9 cellular contexts compared by ENCODE assay signal in the genomic region with DNA sequence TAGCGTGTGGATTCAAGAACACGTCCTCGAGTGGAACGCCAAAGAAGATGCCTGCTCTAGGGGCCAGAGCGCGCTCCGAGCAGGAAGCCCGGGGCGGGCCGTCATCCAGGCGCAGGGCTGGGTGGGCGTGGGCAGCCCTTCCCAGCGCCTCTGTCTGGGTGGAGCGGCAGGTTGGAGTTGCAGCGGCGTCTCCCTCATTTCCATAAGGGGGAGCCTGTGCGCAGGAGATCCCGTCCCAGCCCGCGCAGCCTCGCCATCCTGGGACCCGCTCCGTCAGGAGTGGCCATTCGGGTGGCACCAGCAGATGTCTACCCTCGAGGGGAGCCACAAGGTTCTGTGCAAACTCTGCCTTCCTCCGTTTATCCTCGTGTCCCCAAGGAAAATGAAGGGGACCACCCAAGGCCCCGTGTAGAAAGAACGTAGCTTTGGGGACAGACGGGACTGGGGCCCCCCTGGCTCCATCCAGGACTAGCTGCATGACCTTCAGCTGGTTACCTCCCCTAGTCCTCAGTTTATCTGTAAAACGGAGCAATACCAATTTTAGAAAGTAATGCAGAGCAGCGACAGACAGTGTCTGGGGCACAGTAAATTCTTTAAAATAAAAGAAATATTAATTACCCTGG.
DNase-seq lines count a peak whose midpoint lies in the region; ATAC-seq, FAIRE-seq and TF ChIP-seq lines count a peak whose summit lies in the region.
"Had no signal": no experiment of that assay in that cellular context is flagged by ENCODE, and none has a peak within 500 bp of the region (broad histone marks: within the 10 kb centered on the region; RNA-seq: fewer than 3 reads in every experiment).

No MANE protein-coding gene starts in this region.

- no peaks in the 10 kb centered on the region for H3K9me3 ChIP-seq in pancreas

- peaks cover 0 to 3% (median 0%) of the 10 kb centered on the region in 3 donors for H3K4me1 ChIP-seq in pancreas

- WGBS in pancreas, 2 donors = 8% methylated on average over 32 of the region's 32 CpGs

- no peaks in the 10 kb centered on the region for H3K27me3 ChIP-seq in pancreas

- no peak for FAIRE-seq in pancreas (lab: Jason Lieb, UNC)
- FAIRE-seq: GM18507 had no signal

- peak in 2 of 4 donors; percentile 11 to 18 for TF ChIP-seq CTCF in pancreas (IDR thresholded peaks at IDR 0.05)

- peak; percentile 50 for DNase-seq in stimulated activated CD4-positive, alpha-beta T cell treated with anti-CD3 and anti-CD28 coated beads, Interleukin-15, amount 100 ng/mL, for 24 hours
- no peak for DNase-seq in stimulated activated CD4-positive, alpha-beta T cell treated with anti-CD3 and anti-CD28 coated beads, Interleukin-12 subunit alpha, Interleukin-12 subunit beta, amount 100 ng/mL, for 4 hours
- DNase-seq in RKO (ENCODE audit: low spot score) = peak; percentile 70
- DNase-seq in fibroblast of peridontal ligament (ENCODE audit: extremely low read depth) = peak; percentile 26
- DNase-seq in pancreas = peak in 3 of 6 donors; percentile 29 to 74 (median 37)
- DNase-seq in pons (ENCODE audit: low spot score) = no peak

- no peak overlapping the region for H3K27ac ChIP-seq in pancreas

- H3K36me3 ChIP-seq in pancreas = no peaks in the 10 kb centered on the region

- no peak overlapping the region for H3K4me3 ChIP-seq in pancreas

- intact Hi-C loops in pancreas (cut with DNase I) = no loop called here

- ATAC-seq in pancreas (peak; percentile 31 to 86 (median 80)), GM19463 (IDR thresholded peaks at IDR 0.05; ENCODE audit: unreplicated experiment) (no peak), HG02981 (IDR thresholded peaks at IDR 0.05; ENCODE audit: unreplicated experiment) (no peak)

Comparison
In these comparisons a context has a peak if more than half of its experiments do, and no peak if none do; other contexts are left out.
1. DNase-seq: peak in stimulated activated CD4-positive, alpha-beta T cell treated with anti-CD3 and anti-CD28 coated beads, Interleukin-15, amount 100 ng/mL, for 24 hours (single experiment), RKO (single experiment) and fibroblast of peridontal ligament (single experiment); none in stimulated activated CD4-positive, alpha-beta T cell treated with anti-CD3 and anti-CD28 coated beads, Interleukin-12 subunit alpha, Interleukin-12 subunit beta, amount 100 ng/mL, for 4 hours (single experiment) and pons (single experiment).
2. ATAC-seq: peak in pancreas (4 of 4); none in GM19463 (single experiment) and HG02981 (single experiment).